In genomic region chr16:15477802-15478201, GRCh38 we compare ENCODE assay signal across 17 cellular contexts.
"Had no signal": no experiment of that assay in that cellular context is flagged by ENCODE, and none has a peak within 500 bp of the region (broad histone marks: within the 10 kb centered on the region; RNA-seq: fewer than 3 reads in every experiment).

No MANE protein-coding gene starts in this region.

- H3K4me3 Mint-ChIP-seq: naive thymus-derived CD8-positive, alpha-beta T cell; type B pancreatic cell had no signal

- H3K27ac Mint-ChIP-seq: naive thymus-derived CD8-positive, alpha-beta T cell; type B pancreatic cell had no signal

- H3K36me3 Mint-ChIP-seq: type B pancreatic cell had no signal

- ATAC-seq: body of pancreas; naive thymus-derived CD8-positive, alpha-beta T cell; SK-N-SH treated with all-trans-retinoic acid at 6 μM for 48 hours had no signal

- H3K27me3 Mint-ChIP-seq: naive thymus-derived CD8-positive, alpha-beta T cell; type B pancreatic cell had no signal

- H3K9me3 Mint-ChIP-seq: type B pancreatic cell had no signal

- FAIRE-seq: endothelial cell of umbilical vein, kidney had no signal

- DNase-seq: activated CD4-positive, alpha-beta T cell treated with anti-CD3 and anti-CD28 coated beads for 4 hours; amygdala; body of pancreas; central memory CD4-positive, alpha-beta T cell; effector CD8-positive, alpha-beta T cell; esophagus squamous epithelium; foreskin fibroblast; hippocampal formation; kidney; left ventricle myocardium inferior; naive thymus-derived CD8-positive, alpha-beta T cell; SHP77 treated with DMSO at 0.1 percent for 48 hours; stimulated activated naive CD4-positive, alpha-beta T cell; T-helper 1 cell had no signal
